Comparison of ENCODE assay signal across 16 cellular contexts in the genomic region with DNA sequence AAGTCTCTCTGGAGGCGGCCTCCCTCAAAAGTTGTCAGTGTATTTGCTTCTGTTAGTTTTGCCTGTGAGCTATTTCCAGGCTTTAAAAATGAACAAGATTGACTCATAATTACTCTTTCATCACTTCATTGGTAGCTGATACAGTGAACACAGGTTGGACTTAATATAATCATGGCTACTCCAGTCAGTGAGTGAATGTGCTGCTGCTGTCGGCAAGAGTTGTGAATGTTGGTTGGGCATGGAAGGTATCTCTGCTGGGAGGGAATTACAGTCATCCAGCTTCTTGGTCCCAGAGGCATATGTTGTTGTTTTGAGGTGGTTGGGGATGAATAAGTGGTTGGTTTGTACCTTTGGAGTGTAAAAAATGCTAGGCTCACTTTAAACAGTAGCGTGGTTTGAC. TPM values are rescaled to one million over a fixed set of nuclear protein-coding genes. Genes with fewer than 3 reads are reported as not detected.
DNase-seq lines count a peak whose midpoint lies in the region; ATAC-seq, FAIRE-seq and TF ChIP-seq lines count a peak whose summit lies in the region.
"Had no signal": no experiment of that assay in that cellular context is flagged by ENCODE, and none has a peak within 500 bp of the region (broad histone marks: within the 10 kb centered on the region; RNA-seq: fewer than 3 reads in every experiment).

No MANE protein-coding gene starts in this region.

- H4K20me1 ChIP-seq in IMR-90 (ENCODE audit: insufficient read depth, low read length) (peaks cover 57% of the 10 kb centered on the region; the same call in 1 of the 2 replicates), MM.1S (ENCODE audit: insufficient read depth, low read length) (no peaks in the 10 kb centered on the region)

- in situ Hi-C loops in IMR-90 (cut with MboI; ENCODE audit: low sequenced_read_pairs), result no loop called here

- peaks cover 6% of the 10 kb centered on the region for H3K9me3 Mint-ChIP-seq in progenitor cell of endocrine pancreas (ENCODE audit: low read depth)
- no peaks in the 10 kb centered on the region for H3K9me3 Mint-ChIP-seq in activated T-helper 1 cell treated with anti-CD3 and anti-CD28 coated beads, Interleukin-12 subunit alpha, Interleukin-12 subunit beta, Interleukin-2, Interleukin-4 antibody, amounts not matched to agents 30 ng/mL and 10 ng/mL and 1 ng/mL, durations not matched to agents 14 hours and 24 hours and 36 hours

- no peak overlapping the region for H3K4me3 Mint-ChIP-seq in progenitor cell of endocrine pancreas (ENCODE audit: low read depth)
- no peak overlapping the region for H3K4me3 Mint-ChIP-seq in activated T-helper 1 cell treated with anti-CD3 and anti-CD28 coated beads, Interleukin-12 subunit alpha, Interleukin-12 subunit beta, Interleukin-2, Interleukin-4 antibody, amounts not matched to agents 30 ng/mL and 10 ng/mL and 1 ng/mL, durations not matched to agents 14 hours and 24 hours and 36 hours

- H3K79me1 ChIP-seq in IMR-90 (ENCODE audit: low read depth in 1 of 2, low read length in 2 of 2), result peaks cover 25 to 67% of the 10 kb centered on the region in 2 experiments

- H2AK5ac ChIP-seq in IMR-90 (ENCODE audit: low read depth, low read length), result no peak overlapping the region

- no peaks in the 10 kb centered on the region for H3K9me2 ChIP-seq in MM.1S (replicated peaks; ENCODE audit: insufficient read depth, low read length)

- H3K4me1 Mint-ChIP-seq in progenitor cell of endocrine pancreas (ENCODE audit: low read depth), result peaks cover 33% of the 10 kb centered on the region
- peaks cover 36% of the 10 kb centered on the region for H3K4me1 Mint-ChIP-seq in activated T-helper 1 cell treated with anti-CD3 and anti-CD28 coated beads, Interleukin-12 subunit alpha, Interleukin-12 subunit beta, Interleukin-2, Interleukin-4 antibody, amounts not matched to agents 30 ng/mL and 10 ng/mL and 1 ng/mL, durations not matched to agents 14 hours and 24 hours and 36 hours (ENCODE audit: low read depth)

- TF ChIP-seq CTCF in IMR-90 (conservative IDR thresholded peaks at IDR 0.05; ENCODE audit: low read depth, low read length) (no peak), bronchial epithelial cell (IDR thresholded peaks at IDR 0.05; ENCODE audit: insufficient read depth, low read length, severe bottlenecking) (no peak), progenitor cell of endocrine pancreas (IDR thresholded peaks at IDR 0.05; ENCODE audit: unreplicated experiment) (no peak), MM.1S (IDR thresholded peaks at IDR 0.05; ENCODE audit: low read length) (no peak)

- H3K4me1 ChIP-seq in IMR-90 (ENCODE audit: control insufficient read depth, insufficient read depth, low read length) (peaks cover 10% of the 10 kb centered on the region), MM.1S (ENCODE audit: low read length) (no peaks in the 10 kb centered on the region)

- no peak overlapping the region; the same call in 1 of the 2 replicates for H3K23ac ChIP-seq in IMR-90 (ENCODE audit: low read depth, low read length)

- H3K27me3 ChIP-seq in IMR-90 (ENCODE audit: control insufficient read depth, insufficient read depth, low read length) (no peaks in the 10 kb centered on the region), bronchial epithelial cell (ENCODE audit: control insufficient read depth, insufficient read depth, low read length) (no peaks in the 10 kb centered on the region), MM.1S (replicated peaks; ENCODE audit: insufficient read depth, low read length) (no peaks in the 10 kb centered on the region)
- H3K27me3 ChIP-seq: pancreas had no signal

- H2BK20ac ChIP-seq in IMR-90 (ENCODE audit: low read depth, low read length), result no peak overlapping the region

- CTCF ChIA-PET in IMR-90 (lab: Yijun Ruan, JAX), result interaction anchor here (0.6 to 1.5 kb wide), 4 partner anchors 216 to 1456 kb away, joined by 3 to 5 read pairs (median 4); no protein-coding TSS in a partner anchor

- H2BK5ac ChIP-seq in IMR-90 (ENCODE audit: low read depth, low read length, poor library complexity, severe bottlenecking), result no peak overlapping the region

- H3K36me3 Mint-ChIP-seq in progenitor cell of endocrine pancreas (ENCODE audit: insufficient read depth), result peaks cover 26% of the 10 kb centered on the region
- peaks cover 35% of the 10 kb centered on the region for H3K36me3 Mint-ChIP-seq in activated T-helper 1 cell treated with anti-CD3 and anti-CD28 coated beads, Interleukin-12 subunit alpha, Interleukin-12 subunit beta, Interleukin-2, Interleukin-4 antibody, amounts not matched to agents 30 ng/mL and 10 ng/mL and 1 ng/mL, durations not matched to agents 14 hours and 24 hours and 36 hours (ENCODE audit: low read depth)

- peak overlapping the region; percentile 19; the same call in 1 of the 2 replicates for H3K4ac ChIP-seq in IMR-90 (ENCODE audit: low read depth, low read length)

- FAIRE-seq in GM12891 (lab: Jason Lieb, UNC) (peak; percentile 62), bronchial epithelial cell (lab: Jason Lieb, UNC) (no peak)
- FAIRE-seq: islet of Langerhans, pancreas had no signal

- ATAC-seq in IMR-90 (ENCODE audit: low read depth), result no peak
- ATAC-seq: pancreas had no signal

- H3K56ac ChIP-seq in IMR-90 (ENCODE audit: extremely low read depth, insufficient read depth, low read length), result no peak overlapping the region

- no peak overlapping the region; the same call in 1 of the 2 replicates for H3K14ac ChIP-seq in IMR-90 (replicated peaks; ENCODE audit: low read depth, low read length)

- H2AFZ ChIP-seq in IMR-90 (replicated peaks; ENCODE audit: low read length, poor library complexity), result no peak overlapping the region
- no peak overlapping the region for H2AFZ ChIP-seq in MM.1S (ENCODE audit: low read length)

- dilution Hi-C loops in IMR-90 (cut with HindIII; ENCODE audit: low sequenced_read_pairs, unreplicated experiment), result no loop called here

- no peak overlapping the region for H4K8ac ChIP-seq in IMR-90 (ENCODE audit: low read depth in 2 of 2, low read length in 2 of 2)

- intact Hi-C loops in IMR-90 (cut with micrococcal nuclease), result loop anchor here (10.0 kb wide), 1 partner anchor 375 kb away; no protein-coding TSS in a partner anchor
- intact Hi-C loops in activated T-helper 1 cell treated with anti-CD3 and anti-CD28 coated beads, Interleukin-12 subunit alpha, Interleukin-12 subunit beta, Interleukin-2, Interleukin-4 antibody, amounts not matched to agents 30 ng/mL and 10 ng/mL and 1 ng/mL, durations not matched to agents 14 hours and 24 hours and 36 hours (cut with micrococcal nuclease), result no loop called here

- H3K9ac ChIP-seq in IMR-90 (ENCODE audit: low read depth, low read length) (no peak overlapping the region), MM.1S (ENCODE audit: low read length) (no peak overlapping the region)

- peak overlapping the region; percentile 67 for H3K27ac Mint-ChIP-seq in progenitor cell of endocrine pancreas
- H3K27ac Mint-ChIP-seq in activated T-helper 1 cell treated with anti-CD3 and anti-CD28 coated beads, Interleukin-12 subunit alpha, Interleukin-12 subunit beta, Interleukin-2, Interleukin-4 antibody, amounts not matched to agents 30 ng/mL and 10 ng/mL and 1 ng/mL, durations not matched to agents 14 hours and 24 hours and 36 hours, result no peak overlapping the region

- H3F3A ChIP-seq in MM.1S (ENCODE audit: insufficient read depth, low read length), result no peaks in the 10 kb centered on the region

- H3K9me1 ChIP-seq in IMR-90 (ENCODE audit: insufficient read depth, low read length), result peaks cover 6% of the 10 kb centered on the region; the same call in 1 of the 2 replicates

- H2BK15ac ChIP-seq in IMR-90 (ENCODE audit: low read depth, low read length), result no peak overlapping the region

- DNase-seq in GM12891 (ENCODE audit: insufficient read length, low spot score) (no peak), IMR-90 (no peak), bronchial epithelial cell (ENCODE audit: low read depth) (peak; percentile 53), progenitor cell of endocrine pancreas (ENCODE audit: low spot score, unreplicated experiment) (no peak), MM.1S (no peak), NCI-H187 (lab: John Stamatoyannopoulos, UW) (no peak)
- no peak for DNase-seq in activated T-helper 1 cell treated with anti-CD3 and anti-CD28 coated beads, Interleukin-12 subunit alpha, Interleukin-12 subunit beta, Interleukin-2, Interleukin-4 antibody, amounts not matched to agents 30 ng/mL and 10 ng/mL and 1 ng/mL, durations not matched to agents 14 hours and 24 hours and 36 hours (ENCODE audit: low spot score)
- DNase-seq: activated CD8-positive, alpha-beta memory T cell treated with anti-CD3 and anti-CD28 coated beads, Interleukin-2, amount 50 U/mL, for 48 hours; glutamatergic neuron; mucosa of descending colon; NCI-H2107; pancreas; stimulated activated CD4-positive, alpha-beta T cell treated with anti-CD3 and anti-CD28 coated beads, Interleukin-12 subunit alpha, Interleukin-12 subunit beta, amount 100 ng/mL, for 4 hours; T-helper 2 cell had no signal

- H3K4me2 ChIP-seq in IMR-90 (ENCODE audit: low read depth, low read length) (no peak overlapping the region), MM.1S (ENCODE audit: low read depth, low read length) (no peak overlapping the region)

- no peak overlapping the region for H3K18ac ChIP-seq in IMR-90 (ENCODE audit: low read depth, low read length)

- peaks cover 7% of the 10 kb centered on the region for H3K36me3 ChIP-seq in IMR-90 (ENCODE audit: control insufficient read depth, insufficient read depth, low read length)
- no peaks in the 10 kb centered on the region for H3K36me3 ChIP-seq in bronchial epithelial cell (ENCODE audit: control insufficient read depth, insufficient read depth, low read length)
- no peaks in the 10 kb centered on the region for H3K36me3 ChIP-seq in MM.1S (replicated peaks; ENCODE audit: insufficient read depth, low read length)
- H3K36me3 ChIP-seq: pancreas had no signal

- H3K4me3 ChIP-seq in IMR-90 (ENCODE audit: insufficient read depth, low read depth, low read length) (no peak overlapping the region), bronchial epithelial cell (ENCODE audit: low read depth, low read length) (no peak overlapping the region), MM.1S (ENCODE audit: low read length) (no peak overlapping the region)
- H3K4me3 ChIP-seq: mucosa of descending colon, pancreas had no signal

- no peak for TF ChIP-seq POLR2A in GM12891 (IDR thresholded peaks at IDR 0.05; ENCODE audit: low read depth, low read length)
- TF ChIP-seq POLR2A in IMR-90 (IDR thresholded peaks at IDR 0.05; ENCODE audit: low read depth, low read length), result no peak

- no peak for TF ChIP-seq RAD21 in IMR-90 (IDR thresholded peaks at IDR 0.05; ENCODE audit: low read length)

- no TSS peak for BruUV-seq in IMR-90 (replicated peaks; lab: Mats Ljungman, UMichigan)

- H3K79me2 ChIP-seq in MM.1S (ENCODE audit: low read length), result peaks cover 36% of the 10 kb centered on the region

- no peaks in the 10 kb centered on the region for H3K27me3 Mint-ChIP-seq in progenitor cell of endocrine pancreas
- no peaks in the 10 kb centered on the region for H3K27me3 Mint-ChIP-seq in activated T-helper 1 cell treated with anti-CD3 and anti-CD28 coated beads, Interleukin-12 subunit alpha, Interleukin-12 subunit beta, Interleukin-2, Interleukin-4 antibody, amounts not matched to agents 30 ng/mL and 10 ng/mL and 1 ng/mL, durations not matched to agents 14 hours and 24 hours and 36 hours (ENCODE audit: insufficient read depth)

- H4K91ac ChIP-seq in IMR-90 (ENCODE audit: insufficient read depth, low read depth, low read length), result no peak overlapping the region

- H3K9me3 ChIP-seq in IMR-90 (ENCODE audit: control insufficient read depth, insufficient read depth, low read length) (no peaks in the 10 kb centered on the region), MM.1S (replicated peaks; ENCODE audit: insufficient read depth, low read length) (no peaks in the 10 kb centered on the region)
- H3K9me3 ChIP-seq: mucosa of descending colon, pancreas had no signal

- H4K5ac ChIP-seq in IMR-90 (ENCODE audit: low read depth, low read length), result no peak overlapping the region

- no peak overlapping the region for H2AK9ac ChIP-seq in IMR-90 (replicated peaks; ENCODE audit: low read depth, low read length, poor library complexity)

- WGBS in IMR-90 (ENCODE audit: extremely low coverage in 2 of 2, insufficient read length in 1 of 2), 2 experiments, result no CpG with 5 or more reads among the region's 3 CpGs

- H3K27ac ChIP-seq in IMR-90 (ENCODE audit: insufficient read depth, low read length), result no peak overlapping the region
- no peak overlapping the region for H3K27ac ChIP-seq in MM.1S (ENCODE audit: low read length)
- H3K27ac ChIP-seq: C4-2B, pancreas had no signal

- POLR2A ChIA-PET in IMR-90 (lab: Charles Lee; ENCODE audit: unreplicated experiment), result no interaction called here

- H2BK120ac ChIP-seq in IMR-90 (ENCODE audit: low read depth, low read length), result no peak overlapping the region

RNA-seq across cellular contexts. Expression of a gene that starts 11.5 kb away (rescaled TPM):
- 15.4 TPM for polyA plus RNA-seq in GM12891 (2012; ENCODE audit: low read depth, missing spikeins)
- total RNA-seq in IMR-90 (2012; rRNA removed) (123 and 160 TPM in 2 replicates), bronchial epithelial cell (33.2 and 69.3 TPM in 2 replicates), progenitor cell of endocrine pancreas (164 and 167 TPM in 2 replicates)
- polyA plus RNA-seq in IMR-90 (2012; rRNA removed), result 78.5 and 79.4 TPM in 2 replicates
- polyA plus RNA-seq in IMR-90 (2012; cell fraction: cytosol; rRNA removed), result 36.3 and 53.9 TPM in 2 replicates
- polyA plus RNA-seq in IMR-90 (2012; cell fraction: nucleus; rRNA removed; ENCODE audit: low replicate concordance), result 29.9 and 83.9 TPM in 2 replicates
- 85.7 and 89.2 TPM in 2 replicates for total RNA-seq in activated T-helper 1 cell treated with anti-CD3 and anti-CD28 coated beads, Interleukin-12 subunit alpha, Interleukin-12 subunit beta, Interleukin-2, Interleukin-4 antibody, amounts not matched to agents 30 ng/mL and 10 ng/mL and 1 ng/mL, durations not matched to agents 14 hours and 24 hours and 36 hours
